ENCODE assay signal across 1 cellular context in genomic region chr5:124575731-124576130, GRCh38.
TF ChIP-seq lines count a peak whose summit lies in the region.

No MANE protein-coding gene starts in this region.

TF ChIP-seq in HEK293, 187 proteins besides CTCF, POLR2A, EP300 and RAD21:
- peak; percentile 23; the same call in 1 of the 2 replicates for TF ChIP-seq ZBTB44 (tag by site-specific recombination; IDR thresholded peaks at IDR 0.05)
- 0 out of 2 replicates have a peak, but pooled peaks have one; percentile 46 for TF ChIP-seq PRDM6 (tag by site-specific recombination; IDR thresholded peaks at IDR 0.05)
- TF ChIP-seq ZBTB21 (tag by site-specific recombination; IDR thresholded peaks at IDR 0.05): no peak
- TF ChIP-seq ZNF76 (tag by site-specific recombination; IDR thresholded peaks at IDR 0.05; ENCODE audit: borderline replicate concordance, low read depth): no peak
